ENCODE assay signal across 18 cellular contexts in genomic region chr3:24704496-24704895, GRCh38.
DNase-seq lines count a peak whose midpoint lies in the region; ATAC-seq and TF ChIP-seq lines count a peak whose summit lies in the region.
"Had no signal": no experiment of that assay in that cellular context is flagged by ENCODE, and none has a peak within 500 bp of the region (broad histone marks: within the 10 kb centered on the region; RNA-seq: fewer than 3 reads in every experiment).

No MANE protein-coding gene starts in this region.

- no peaks in the 10 kb centered on the region for H3K36me3 ChIP-seq in fibroblast of lung (ENCODE audit: control insufficient read depth, insufficient read depth, low read length)
- H3K36me3 ChIP-seq: heart right ventricle, tibial artery had no signal

- POLR2A ChIA-PET in RWPE1 (lab: Yijun Ruan, JAX; ENCODE audit: low non-redundant PET), result no interaction called here
- POLR2A ChIA-PET in activated CD8-positive, alpha-beta T cell treated with anti-CD3 and anti-CD28 coated beads for 36 hours (lab: Charles Lee), result no interaction called here

- no peak overlapping the region for H2AFZ ChIP-seq in fibroblast of lung (ENCODE audit: low read length)

- no peaks in the 10 kb centered on the region for H3K9me3 Mint-ChIP-seq in activated CD8-positive, alpha-beta T cell treated with anti-CD3 and anti-CD28 coated beads for 36 hours
- H3K9me3 Mint-ChIP-seq: activated T-cell treated with anti-CD3 and anti-CD28 coated beads, Interleukin-2, amount 50 U/mL, for 4 hours had no signal

- H3K4me1 Mint-ChIP-seq in activated CD8-positive, alpha-beta T cell treated with anti-CD3 and anti-CD28 coated beads for 36 hours (ENCODE audit: low read depth), result no peaks in the 10 kb centered on the region
- H3K4me1 Mint-ChIP-seq: IgD-negative memory B cell had no signal

- no peaks in the 10 kb centered on the region for H3K9me3 ChIP-seq in fibroblast of lung (ENCODE audit: control insufficient read depth, insufficient read depth, low read depth, low read length)
- H3K9me3 ChIP-seq: heart right ventricle, tibial artery had no signal

- H3K4me1 ChIP-seq in fibroblast of lung (ENCODE audit: control insufficient read depth, extremely low read depth, insufficient read depth, low read length), result no peaks in the 10 kb centered on the region
- H3K4me1 ChIP-seq: heart right ventricle had no signal

- peak; percentile 5 for DNase-seq in NCI-H1105 treated with DMSO at 0.1 percent for 48 hours (lab: John Stamatoyannopoulos, UW)
- DNase-seq in NCI-H1105 (lab: John Stamatoyannopoulos, UW), result no peak
- DNase-seq in RWPE1 (ENCODE audit: low spot score), result peak; percentile 73
- peak; percentile 64 to 65 for DNase-seq in fibroblast of lung (ENCODE audit: low read depth in 2 of 2)
- peak; percentile 24 for DNase-seq in stromal cell of bone marrow (ENCODE audit: low read depth)
- no peak for DNase-seq in activated CD8-positive, alpha-beta T cell treated with anti-CD3 and anti-CD28 coated beads for 36 hours
- DNase-seq in cerebellar nuclear complex (lab: John Stamatoyannopoulos, UW), result no peak
- no peak for DNase-seq in activated T-cell treated with anti-CD3 and anti-CD28 coated beads for 4 hours
- DNase-seq: activated T-cell treated with anti-CD3 and anti-CD28 coated beads, Interleukin-2, amount 50 U/mL, for 4 hours; amygdala; Calu3; effector CD4-positive, alpha-beta T cell; heart right ventricle; NCI-H2107; tibial artery had no signal

- intact Hi-C loops in activated CD8-positive, alpha-beta T cell treated with anti-CD3 and anti-CD28 coated beads for 36 hours (cut with micrococcal nuclease), result no loop called here

- H3K4me2 ChIP-seq in fibroblast of lung (ENCODE audit: extremely low read depth, insufficient read depth, low read length), result no peak overlapping the region

- no peak overlapping the region for H3K27ac Mint-ChIP-seq in activated CD8-positive, alpha-beta T cell treated with anti-CD3 and anti-CD28 coated beads for 36 hours
- H3K27ac Mint-ChIP-seq: IgD-negative memory B cell had no signal

- H3K27me3 Mint-ChIP-seq in activated CD8-positive, alpha-beta T cell treated with anti-CD3 and anti-CD28 coated beads for 36 hours, result peaks cover 4% of the 10 kb centered on the region
- H3K27me3 Mint-ChIP-seq: IgD-negative memory B cell had no signal

- H3K27ac ChIP-seq in RWPE1, result no peak overlapping the region
- no peak overlapping the region for H3K27ac ChIP-seq in fibroblast of lung (ENCODE audit: insufficient read depth, low read length)
- H3K27ac ChIP-seq: heart right ventricle had no signal

- ATAC-seq in activated CD8-positive, alpha-beta T cell treated with anti-CD3 and anti-CD28 coated beads for 36 hours, result no peak
- ATAC-seq: activated CD4-positive, CD25-positive, alpha-beta regulatory T cell treated with anti-CD3 and anti-CD28 coated beads, Interleukin-2, amount 50 U/mL, for 24 hours; activated T-cell treated with anti-CD3 and anti-CD28 coated beads, Interleukin-2, amount 50 U/mL, for 4 hours; heart right ventricle had no signal

- H3K36me3 Mint-ChIP-seq in activated CD8-positive, alpha-beta T cell treated with anti-CD3 and anti-CD28 coated beads for 36 hours (ENCODE audit: low read depth), result no peaks in the 10 kb centered on the region
- H3K36me3 Mint-ChIP-seq: IgD-negative memory B cell had no signal

- H4K20me1 ChIP-seq in fibroblast of lung (ENCODE audit: control insufficient read depth, extremely low read depth, insufficient read depth, low read length), result peaks cover 2% of the 10 kb centered on the region

- no peak overlapping the region for H3K4me3 Mint-ChIP-seq in activated CD8-positive, alpha-beta T cell treated with anti-CD3 and anti-CD28 coated beads for 36 hours
- H3K4me3 Mint-ChIP-seq: activated T-cell treated with anti-CD3 and anti-CD28 coated beads, Interleukin-2, amount 50 U/mL, for 4 hours; IgD-negative memory B cell had no signal

- TF ChIP-seq CTCF in RWPE1 (conservative IDR thresholded peaks at IDR 0.05; ENCODE audit: low read depth), result no peak
- TF ChIP-seq CTCF in fibroblast of lung (conservative IDR thresholded peaks at IDR 0.05 in 1 of 2, IDR thresholded peaks at IDR 0.05 in 1 of 2; ENCODE audit: low read depth in 1 of 2, low read length in 2 of 2), result no peak
- no peak for TF ChIP-seq CTCF in activated CD8-positive, alpha-beta T cell treated with anti-CD3 and anti-CD28 coated beads for 36 hours (IDR thresholded peaks at IDR 0.05)

- H3K79me2 ChIP-seq in fibroblast of lung (ENCODE audit: control insufficient read depth, insufficient read depth, low read length), result no peaks in the 10 kb centered on the region

- CTCF ChIA-PET in RWPE1 (lab: Yijun Ruan, JAX), result no interaction called here
- CTCF ChIA-PET in activated CD8-positive, alpha-beta T cell treated with anti-CD3 and anti-CD28 coated beads for 36 hours (lab: Charles Lee), result no interaction called here

- no peak overlapping the region for H3K9ac ChIP-seq in fibroblast of lung (ENCODE audit: insufficient read depth, low read length)

- no peak overlapping the region for H3K4me3 ChIP-seq in fibroblast of lung (replicated peaks in 1 of 4; ENCODE audit: control extremely low read depth in 1 of 4, insufficient read depth in 1 of 4, low read depth in 3 of 4, low read length in 4 of 4)
- H3K4me3 ChIP-seq: heart right ventricle, lung, tibial artery had no signal

- no peaks in the 10 kb centered on the region for H3K27me3 ChIP-seq in fibroblast of lung (ENCODE audit: control insufficient read depth, insufficient read depth, low read length)
- H3K27me3 ChIP-seq: heart right ventricle, tibial artery had no signal

Comparison
In these comparisons a context has a peak if more than half of its experiments do, and no peak if none do; other contexts are left out.
1. DNase-seq: peak in NCI-H1105 treated with DMSO at 0.1 percent for 48 hours (single experiment), RWPE1 (single experiment), fibroblast of lung (2 of 2) and stromal cell of bone marrow (single experiment); none in NCI-H1105 (single experiment), activated CD8-positive, alpha-beta T cell treated with anti-CD3 and anti-CD28 coated beads for 36 hours (single experiment), cerebellar nuclear complex (0 of 2) and activated T-cell treated with anti-CD3 and anti-CD28 coated beads for 4 hours (single experiment).